19 cellular contexts compared by ENCODE assay signal in the genomic region with DNA sequence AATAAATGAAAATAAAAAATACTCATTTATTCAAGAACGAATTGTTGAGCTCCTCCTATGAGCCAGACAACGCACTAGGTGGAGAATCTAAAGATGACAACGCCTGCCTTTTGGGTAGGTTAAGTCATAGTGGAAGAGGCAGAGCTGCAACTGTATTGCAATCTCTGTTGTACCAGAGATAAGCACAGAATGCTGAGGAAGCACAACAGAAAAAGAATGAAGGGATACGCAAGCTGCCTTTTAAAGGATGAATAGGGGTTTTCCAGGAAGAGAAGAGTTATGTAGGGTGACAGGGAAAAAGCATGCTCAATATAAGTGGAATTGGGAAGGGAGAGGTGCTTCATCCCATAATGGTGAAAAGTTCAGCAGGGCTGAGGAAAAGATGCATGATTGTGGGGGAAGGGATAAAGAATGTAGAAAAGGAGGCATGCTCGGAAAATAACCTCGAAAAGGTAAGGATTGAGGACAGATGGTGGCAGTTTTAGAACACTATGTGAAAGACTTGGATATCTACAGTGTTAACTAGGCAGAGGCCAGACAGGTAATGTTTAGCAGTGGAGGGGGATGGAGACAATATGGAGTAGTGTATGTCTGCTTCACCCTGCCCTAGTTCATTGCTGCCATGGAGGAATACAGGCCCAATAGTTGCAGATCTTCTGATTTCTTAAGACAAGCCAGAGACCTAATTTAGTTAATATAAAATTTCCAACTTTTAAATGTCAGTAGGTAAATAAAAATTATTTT.
"Had no signal": no experiment of that assay in that cellular context is flagged by ENCODE, and none has a peak within 500 bp of the region (broad histone marks: within the 10 kb centered on the region; RNA-seq: fewer than 3 reads in every experiment).

No MANE protein-coding gene starts in this region.

- DNase-seq: activated CD4-positive, alpha-beta T cell treated with anti-CD3 and anti-CD28 coated beads for 4 hours; activated CD4-positive, alpha-beta T cell treated with anti-CD3 and anti-CD28 coated beads, Interleukin-2, amount 50 U/mL, for 4 hours; activated naive CD4-positive, alpha-beta T cell; activated T-cell treated with anti-CD3 and anti-CD28 coated beads for 4 hours; activated T-cell treated with anti-CD3 and anti-CD28 coated beads, Interleukin-2, amount 50 U/mL, for 72 hours; endodermal cell; esophagus squamous epithelium; foreskin melanocyte; heart right ventricle; kidney glomerular epithelial cell; left ventricle myocardium inferior; mammary epithelial cell; natural killer cell; stimulated activated CD4-positive, alpha-beta T cell treated with anti-CD3 and anti-CD28 coated beads, Interleukin-2, amount 100 ng/mL, for 48 hours; stimulated activated naive CD4-positive, alpha-beta T cell treated with Interleukin-2 at 50 U/mL for 16 hours; transverse colon had no signal

- H3K4me3 ChIP-seq: esophagus squamous epithelium, heart right ventricle, left ventricle myocardium inferior, right atrium auricular region, transverse colon had no signal

- H3K36me3 ChIP-seq: heart right ventricle, left ventricle myocardium inferior, right atrium auricular region, transverse colon had no signal

- H3K27me3 ChIP-seq: esophagus squamous epithelium, heart right ventricle, right atrium auricular region, transverse colon had no signal

- H3K9me3 ChIP-seq: esophagus squamous epithelium, heart right ventricle, left ventricle myocardium inferior, right atrium auricular region, transverse colon had no signal

- H3K27ac ChIP-seq: esophagus squamous epithelium, heart right ventricle, left ventricle myocardium inferior, right atrium auricular region, transverse colon had no signal

- ATAC-seq: activated naive CD4-positive, alpha-beta T cell treated with anti-CD3 and anti-CD28 coated beads, Interleukin-2, amount 50 U/mL, for 72 hours; activated T-cell treated with anti-CD3 and anti-CD28 coated beads, Interleukin-2, amount 50 U/mL, for 72 hours; natural killer cell had no signal

- H3K4me1 ChIP-seq: left ventricle myocardium inferior had no signal

- FAIRE-seq: bronchial epithelial cell had no signal
